In genomic region chr6:35483490-35483889, GRCh38 we compare ENCODE assay signal across 32 cellular contexts. TPM values are rescaled to one million over a fixed set of nuclear protein-coding genes. Genes with fewer than 3 reads are reported as not detected.
A peak's percentile ranks its signal among the peaks of the same experiment; 100 is the strongest.
DNase-seq lines count a peak whose midpoint lies in the region; TF ChIP-seq lines count a peak whose summit lies in the region.
"Had no signal": no experiment of that assay in that cellular context is flagged by ENCODE, and none has a peak within 500 bp of the region (broad histone marks: within the 10 kb centered on the region; RNA-seq: fewer than 3 reads in every experiment).

No MANE protein-coding gene starts in this region.

- H3K4me1 Mint-ChIP-seq in H9: peaks cover 34 to 37% of the 10 kb centered on the region in 2 experiments
- H3K4me1 Mint-ChIP-seq in progenitor cell of endocrine pancreas (ENCODE audit: low read depth): peaks cover 24% of the 10 kb centered on the region
- peaks cover 5% of the 10 kb centered on the region for H3K4me1 Mint-ChIP-seq in activated CD4-positive, alpha-beta memory T cell treated with anti-CD3 and anti-CD28 coated beads for 36 hours (ENCODE audit: low read depth)

- no peak overlapping the region for H3K9ac ChIP-seq in H9 (ENCODE audit: extremely low read depth, insufficient read length, low read length)

- no peak overlapping the region for H2BK120ac ChIP-seq in H9 (ENCODE audit: low read depth, low read length, poor library complexity, severe bottlenecking)

- CTCF ChIA-PET in activated CD4-positive, alpha-beta memory T cell treated with anti-CD3 and anti-CD28 coated beads for 36 hours (lab: Charles Lee): no interaction called here

- H2BK12ac ChIP-seq in H9 (ENCODE audit: insufficient read length, low read depth, low read length): no peak overlapping the region

- H3T11ph ChIP-seq in H9 (ENCODE audit: low read length): no peak overlapping the region

- no peaks in the 10 kb centered on the region; the same call in none of the 2 replicates for H3K27me3 Mint-ChIP-seq in H9 (ENCODE audit: low read depth)
- no peaks in the 10 kb centered on the region for H3K27me3 Mint-ChIP-seq in progenitor cell of endocrine pancreas
- H3K27me3 Mint-ChIP-seq in activated CD4-positive, alpha-beta memory T cell treated with anti-CD3 and anti-CD28 coated beads for 36 hours: no peaks in the 10 kb centered on the region
- H3K27me3 Mint-ChIP-seq: T-cell had no signal

- H3K9me3 ChIP-seq in H9 (ENCODE audit: control insufficient read depth, low read depth, low read length): no peaks in the 10 kb centered on the region
- no peaks in the 10 kb centered on the region for H3K9me3 ChIP-seq in esophagus squamous epithelium
- H3K9me3 ChIP-seq: lower lobe of right lung, right lobe of liver, SJSA1 had no signal

- no peak overlapping the region for H2AFZ ChIP-seq in H9 (ENCODE audit: low read length)

- no CpG with 5 or more reads among the region's 3 CpGs for WGBS in H9 (ENCODE audit: extremely low coverage, insufficient read length, low lambda C conversion rate)
- 85 to 94% methylated on average over 3 of the region's 3 CpGs for WGBS in esophagus squamous epithelium, 2 donors

- no peak overlapping the region for H3K4me2 ChIP-seq in H9 (ENCODE audit: insufficient read depth, insufficient read length, low read length)

- H3K36me3 ChIP-seq in esophagus squamous epithelium: peaks cover 0 to 64% (median 0%) of the 10 kb centered on the region in 3 donors

- H2AK5ac ChIP-seq in H9 (ENCODE audit: insufficient read length, low read length): no peak overlapping the region

- DNase-seq in H9 (no peak), NCI-H524 treated with DMSO at 0.1 percent for 48 hours (lab: John Stamatoyannopoulos, UW) (peak; percentile 25), esophagus squamous epithelium (lab: John Stamatoyannopoulos, UW) (no peak), progenitor cell of endocrine pancreas (ENCODE audit: low spot score, unreplicated experiment) (no peak), hippocampal formation (lab: John Stamatoyannopoulos, UW) (no peak), NCI-H1436 (lab: John Stamatoyannopoulos, UW) (no peak), AG08395 (ENCODE audit: low spot score) (no peak)
- no peak for DNase-seq in activated CD4-positive, alpha-beta memory T cell treated with anti-CD3 and anti-CD28 coated beads for 36 hours
- DNase-seq: activated CD8-positive, alpha-beta T cell treated with anti-CD3 and anti-CD28 coated beads, Interleukin-2, amount 10 ng/mL, durations not matched to agents 7 days and 5 days; activated effector memory CD4-positive, alpha-beta T cell treated with anti-CD3 and anti-CD28 coated beads, Interleukin-2, amount 50 U/mL, for 16 hours; activated naive CD8-positive, alpha-beta T cell treated with anti-CD3 and anti-CD28 coated beads, Interleukin-2, amount 10 ng/mL, durations not matched to agents 7 days and 5 days; C1 segment of cervical spinal cord; cerebellar nuclear complex; DMS79; GF-D8; H7; KBM-7; kidney glomerular epithelial cell; lower lobe of right lung; MM.1S; NCI-H1436 treated with DMSO at 0.1 percent for 48 hours; NCI-H446 treated with DMSO at 0.1 percent for 48 hours; NK-92 treated with Interleukin-12 subunit alpha and Interleukin-12 subunit beta, amount 100 ng/mL, for 24 hours; right lobe of liver; stimulated activated CD4-positive, alpha-beta T cell treated with anti-CD3 and anti-CD28 coated beads, Interleukin-4, amount 100 ng/mL, for 24 hours; substantia nigra; T-cell had no signal

- no peak for TF ChIP-seq CTCF in H9 (conservative IDR thresholded peaks at IDR 0.05)
- no peak for TF ChIP-seq CTCF in esophagus squamous epithelium (IDR thresholded peaks at IDR 0.05)
- TF ChIP-seq CTCF in progenitor cell of endocrine pancreas (IDR thresholded peaks at IDR 0.05; ENCODE audit: unreplicated experiment): no peak

- H3K79me2 ChIP-seq in H9 (ENCODE audit: insufficient read depth, low read length): no peaks in the 10 kb centered on the region

- no peak overlapping the region; a peak in 1 of 5 replicates for H3K4me3 Mint-ChIP-seq in H9
- H3K4me3 Mint-ChIP-seq in progenitor cell of endocrine pancreas (ENCODE audit: low read depth): no peak overlapping the region
- H3K4me3 Mint-ChIP-seq in activated CD4-positive, alpha-beta memory T cell treated with anti-CD3 and anti-CD28 coated beads for 36 hours: no peak overlapping the region
- H3K4me3 Mint-ChIP-seq: activated CD8-positive, alpha-beta T cell treated with anti-CD3 and anti-CD28 coated beads, Interleukin-2, amount 10 ng/mL, durations not matched to agents 7 days and 5 days; activated naive CD8-positive, alpha-beta T cell treated with anti-CD3 and anti-CD28 coated beads, Interleukin-2, amount 10 ng/mL, durations not matched to agents 7 days and 5 days; neural crest cell; stimulated activated effector memory CD8-positive, alpha-beta T cell treated with anti-CD3 and anti-CD28 coated beads, Interleukin-12 subunit alpha, Interleukin-12 subunit beta, amount 100 ng/mL, for 72 hours; T-cell had no signal

- peaks cover 13% of the 10 kb centered on the region for H3K23me2 ChIP-seq in H9 (ENCODE audit: insufficient read length, low read depth, low read length, poor library complexity, severe bottlenecking)

- no peak overlapping the region for H3K14ac ChIP-seq in H9 (ENCODE audit: insufficient read depth, low read length)

- H3K36me3 Mint-ChIP-seq in H9 (ENCODE audit: insufficient read depth in 1 of 3, low read depth in 3 of 3) (peaks cover 3 to 34% (median 16%) of the 10 kb centered on the region in 3 experiments; a peak in 6 of 7 replicates), progenitor cell of endocrine pancreas (ENCODE audit: insufficient read depth) (peaks cover 10% of the 10 kb centered on the region)
- H3K36me3 Mint-ChIP-seq in activated CD4-positive, alpha-beta memory T cell treated with anti-CD3 and anti-CD28 coated beads for 36 hours: no peaks in the 10 kb centered on the region
- H3K36me3 Mint-ChIP-seq: activated naive CD8-positive, alpha-beta T cell treated with anti-CD3 and anti-CD28 coated beads, Interleukin-2, amount 10 ng/mL, durations not matched to agents 7 days and 5 days; stimulated activated effector memory CD8-positive, alpha-beta T cell treated with anti-CD3 and anti-CD28 coated beads, Interleukin-12 subunit alpha, Interleukin-12 subunit beta, amount 100 ng/mL, for 72 hours; T-cell had no signal

- no peak overlapping the region for H4K91ac ChIP-seq in H9 (ENCODE audit: insufficient read length, low read depth, low read length)

- H3K79me1 ChIP-seq in H9 (ENCODE audit: insufficient read depth, low read depth, low read length, poor library complexity, severe bottlenecking): no peaks in the 10 kb centered on the region

- H3K18ac ChIP-seq in H9 (ENCODE audit: insufficient read length, low read depth, low read length): no peak overlapping the region

- H2BK15ac ChIP-seq in H9 (ENCODE audit: low read depth, low read length): no peak overlapping the region

- no peak overlapping the region for H3K56ac ChIP-seq in H9 (ENCODE audit: insufficient read length, low read depth, low read length)

- no peak overlapping the region for H4K8ac ChIP-seq in H9 (replicated peaks; ENCODE audit: insufficient read length, low read depth, low read length)

- no peak overlapping the region for H3K4me3 ChIP-seq in esophagus squamous epithelium
- H3K4me3 ChIP-seq: lower lobe of right lung, right lobe of liver, SJSA1 had no signal

- no peak overlapping the region for H3K27ac ChIP-seq in H9 (ENCODE audit: insufficient read length, low read depth, low read length)
- peak overlapping the region in 3 of 4 donors; percentile 31 to 99 (median 32) for H3K27ac ChIP-seq in esophagus squamous epithelium
- H3K27ac ChIP-seq: lower lobe of right lung, right lobe of liver, SJSA1 had no signal

- no peak overlapping the region for H2BK5ac ChIP-seq in H9 (ENCODE audit: insufficient read length, low read length)

- no peak overlapping the region for H2BK20ac ChIP-seq in H9 (ENCODE audit: low read depth, low read length, poor library complexity, severe bottlenecking)

- POLR2A ChIA-PET in activated CD4-positive, alpha-beta memory T cell treated with anti-CD3 and anti-CD28 coated beads for 36 hours (lab: Charles Lee): interaction anchor here (2.7 kb wide), 1 partner anchor 10 kb away, joined by 10 read pairs; no protein-coding TSS in a partner anchor

- intact Hi-C loops in esophagus squamous epithelium (cut with DNase I): no loop called here
- intact Hi-C loops in activated CD4-positive, alpha-beta memory T cell treated with anti-CD3 and anti-CD28 coated beads for 36 hours (cut with micrococcal nuclease): no loop called here

- H3K27me3 ChIP-seq in H9 (ENCODE audit: insufficient read depth, low read length) (no peaks in the 10 kb centered on the region), esophagus squamous epithelium (no peaks in the 10 kb centered on the region)
- H3K27me3 ChIP-seq: right lobe of liver, SJSA1 had no signal

- H4K20me1 ChIP-seq in H9 (ENCODE audit: control insufficient read depth, insufficient read depth, insufficient read length): no peaks in the 10 kb centered on the region

- H3K9me3 Mint-ChIP-seq in H9: no peaks in the 10 kb centered on the region; a peak in 1 of 5 replicates
- no peaks in the 10 kb centered on the region for H3K9me3 Mint-ChIP-seq in progenitor cell of endocrine pancreas (ENCODE audit: low read depth)
- H3K9me3 Mint-ChIP-seq in activated CD4-positive, alpha-beta memory T cell treated with anti-CD3 and anti-CD28 coated beads for 36 hours: no peaks in the 10 kb centered on the region
- H3K9me3 Mint-ChIP-seq: activated naive CD8-positive, alpha-beta T cell treated with anti-CD3 and anti-CD28 coated beads, Interleukin-2, amount 10 ng/mL, durations not matched to agents 7 days and 5 days; neural crest cell; stimulated activated effector memory CD8-positive, alpha-beta T cell treated with anti-CD3 and anti-CD28 coated beads, Interleukin-12 subunit alpha, Interleukin-12 subunit beta, amount 100 ng/mL, for 72 hours; T-cell had no signal

- H3K27ac Mint-ChIP-seq in H9 (peak overlapping the region in 2 of 3 experiments; percentile 34 to 84; a peak in 4 of 7 replicates), progenitor cell of endocrine pancreas (peak overlapping the region; percentile 74)
- no peak overlapping the region for H3K27ac Mint-ChIP-seq in activated CD4-positive, alpha-beta memory T cell treated with anti-CD3 and anti-CD28 coated beads for 36 hours
- H3K27ac Mint-ChIP-seq: activated CD8-positive, alpha-beta T cell treated with anti-CD3 and anti-CD28 coated beads, Interleukin-2, amount 10 ng/mL, durations not matched to agents 7 days and 5 days; activated naive CD8-positive, alpha-beta T cell treated with anti-CD3 and anti-CD28 coated beads, Interleukin-2, amount 10 ng/mL, durations not matched to agents 7 days and 5 days; stimulated activated effector memory CD8-positive, alpha-beta T cell treated with anti-CD3 and anti-CD28 coated beads, Interleukin-12 subunit alpha, Interleukin-12 subunit beta, amount 100 ng/mL, for 72 hours; T-cell had no signal

- H4K5ac ChIP-seq in H9 (ENCODE audit: insufficient read length, low read depth, low read length): no peak overlapping the region

- H3K4me1 ChIP-seq in H9 (ENCODE audit: insufficient read depth, low read length) (peaks cover 11% of the 10 kb centered on the region; the same call in 1 of the 2 replicates), esophagus squamous epithelium (peaks cover 34 to 55% (median 39%) of the 10 kb centered on the region in 3 donors)

- TF ChIP-seq POLR2A in esophagus squamous epithelium (IDR thresholded peaks at IDR 0.05): no peak

- H3K23ac ChIP-seq in H9 (ENCODE audit: insufficient read length, low read depth, low read length): no peak overlapping the region

- H3K4ac ChIP-seq in H9 (ENCODE audit: low read depth, low read length): no peak overlapping the region

RNA-seq across cellular contexts. Expression of gene TEAD3, which starts 13.4 kb away (rescaled TPM):
- 24.3 and 27.0 TPM in 2 replicates for total RNA-seq in H9 (2021)
- total RNA-seq in esophagus squamous epithelium: 10 to 100 TPM; 13.7 to 33.5 (median 29.3) TPM
- 42.5 and 43.4 TPM in 2 replicates for total RNA-seq in progenitor cell of endocrine pancreas
- total RNA-seq in activated CD4-positive, alpha-beta memory T cell treated with anti-CD3 and anti-CD28 coated beads for 36 hours: 1 to 10 TPM; 1.8 to 2.2 TPM

RNA-seq across cellular contexts. Expression of gene RPL10A, which starts 15.3 kb away (rescaled TPM):
- total RNA-seq in H9 (2021) (1,826 and 1,830 TPM in 2 replicates), esophagus squamous epithelium (1,000 to 10,000 TPM; 1,152 to 2,101 (median 1,461) TPM), progenitor cell of endocrine pancreas (1,416 and 1,451 TPM in 2 replicates)
- 1,000 to 10,000 TPM; 2,144 to 2,205 TPM for total RNA-seq in activated CD4-positive, alpha-beta memory T cell treated with anti-CD3 and anti-CD28 coated beads for 36 hours

RNA-seq across cellular contexts. Expression of gene TULP1, which starts 29.2 kb away (rescaled TPM):
- total RNA-seq in H9 (2021): 0.29 TPM in 1 of 2 replicates, not detected in the other
- not detected for total RNA-seq in esophagus squamous epithelium
- total RNA-seq in progenitor cell of endocrine pancreas: 0.22 TPM in 2 replicates
- total RNA-seq in activated CD4-positive, alpha-beta memory T cell treated with anti-CD3 and anti-CD28 coated beads for 36 hours: not detected
- total RNA-seq: activated CD8-positive, alpha-beta T cell treated with anti-CD3 and anti-CD28 coated beads, Interleukin-2, amount 10 ng/mL, durations not matched to agents 7 days and 5 days; activated naive CD8-positive, alpha-beta T cell treated with anti-CD3 and anti-CD28 coated beads, Interleukin-2, amount 10 ng/mL, durations not matched to agents 7 days and 5 days; endothelial cell of umbilical vein; lower lobe of right lung; mucosa of gallbladder; neural crest cell; right lobe of liver; SJSA1; T-cell had no signal

RNA-seq across cellular contexts. Expression of gene FANCE, which starts 31.4 kb away (rescaled TPM):
- total RNA-seq in H9 (2021) (8.4 and 10.9 TPM in 2 replicates), esophagus squamous epithelium (10 to 100 TPM in 1 of 4 donors, 1 to 10 TPM in 3; 6.9 to 15.5 (median 8.0) TPM), progenitor cell of endocrine pancreas (9.3 and 10.6 TPM in 2 replicates)
- 10 to 100 TPM; 18.9 to 19.2 TPM for total RNA-seq in activated CD4-positive, alpha-beta memory T cell treated with anti-CD3 and anti-CD28 coated beads for 36 hours
